8 cellular contexts compared by ENCODE assay signal in the genomic region with DNA sequence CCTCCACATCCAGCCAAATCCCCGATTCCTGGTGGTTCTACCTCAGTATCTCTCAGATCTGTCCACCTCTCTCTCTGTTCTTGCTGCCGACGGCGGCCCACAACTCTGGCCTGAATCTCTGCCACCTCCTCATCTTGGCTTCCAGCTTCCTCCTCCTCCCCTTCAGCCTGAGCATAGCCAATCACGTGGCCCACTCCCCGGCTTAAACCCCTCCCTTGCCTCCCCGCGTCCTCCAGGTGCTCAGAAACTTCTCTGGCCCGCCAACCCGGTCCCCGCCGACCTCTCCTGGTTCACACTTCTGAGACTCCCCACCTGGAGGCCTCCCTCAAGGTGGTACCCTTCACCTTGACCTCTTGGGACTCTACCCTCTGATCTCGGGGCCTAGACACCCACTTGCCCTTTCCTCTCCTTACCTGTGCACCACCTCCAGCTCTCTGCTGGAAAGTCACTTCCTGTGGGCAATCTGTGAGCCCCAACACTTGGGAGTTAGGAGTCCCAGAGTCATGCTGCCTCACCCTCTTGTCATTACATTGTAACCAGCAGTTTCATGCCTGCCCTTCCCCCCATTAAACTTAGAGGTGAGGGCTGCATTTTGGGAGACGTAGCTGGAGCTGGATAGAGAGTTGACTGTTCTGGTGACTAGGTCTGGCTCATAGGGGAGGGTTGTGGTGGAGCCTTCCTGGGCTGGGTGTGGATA. TPM values are rescaled to one million over a fixed set of nuclear protein-coding genes. Genes with fewer than 3 reads are reported as not detected.
DNase-seq lines count a peak whose midpoint lies in the region; ATAC-seq and TF ChIP-seq lines count a peak whose summit lies in the region.

No MANE protein-coding gene starts in this region.

- no peaks in the 10 kb centered on the region for H3K9me3 Mint-ChIP-seq in endothelial cell (ENCODE audit: unreplicated experiment)

- peak overlapping the region; percentile 76 for H3K27ac Mint-ChIP-seq in endothelial cell (ENCODE audit: unreplicated experiment)

- peak overlapping the region; percentile 67 for H3K9ac ChIP-seq in ES-I3 (ENCODE audit: low read depth, low read length)

- no peaks in the 10 kb centered on the region for H3K9me3 ChIP-seq in ES-I3 (ENCODE audit: control insufficient read depth, insufficient read depth, low read length)
- H3K9me3 ChIP-seq in mononuclear cell (ENCODE audit: low read depth, low read length): no peaks in the 10 kb centered on the region

- peaks cover 4% of the 10 kb centered on the region; the same call in 1 of the 2 replicates for H3K4me1 ChIP-seq in ES-I3 (ENCODE audit: insufficient read depth, low read length)
- H3K4me1 ChIP-seq in mononuclear cell (ENCODE audit: insufficient read depth, low read length): peaks cover 58% of the 10 kb centered on the region

- DNase-seq in NCI-H82 (lab: John Stamatoyannopoulos, UW) (peak; percentile 87), endothelial cell (ENCODE audit: low spot score) (peak; percentile 54)
- DNase-seq in activated CD8-positive, alpha-beta memory T cell treated with anti-CD3 and anti-CD28 coated beads for 24 hours: peak; percentile 87
- DNase-seq in stimulated activated CD8-positive, alpha-beta memory T cell treated with anti-CD3 and anti-CD28 coated beads, Interleukin-7, amount 100 ng/mL, for 4 hours (ENCODE audit: low read depth in 2 of 2): peak; percentile 61 to 63

- peaks cover 7% of the 10 kb centered on the region for H3K27me3 Mint-ChIP-seq in endothelial cell (ENCODE audit: unreplicated experiment)

- TF ChIP-seq CTCF in endothelial cell (IDR thresholded peaks at IDR 0.05; ENCODE audit: unreplicated experiment): no peak

- H3K4me1 Mint-ChIP-seq in endothelial cell (ENCODE audit: unreplicated experiment): peaks cover 32% of the 10 kb centered on the region

- no peaks in the 10 kb centered on the region for H3K27me3 ChIP-seq in mononuclear cell (ENCODE audit: insufficient read depth, low read length)

- H3K36me3 Mint-ChIP-seq in endothelial cell (ENCODE audit: low read depth, unreplicated experiment): peaks cover 3% of the 10 kb centered on the region

- peak overlapping the region; percentile 94 for H3K4me3 Mint-ChIP-seq in endothelial cell (ENCODE audit: unreplicated experiment)

- H3K4me3 ChIP-seq in mononuclear cell (ENCODE audit: low read length): peak overlapping the region; percentile 61

- H3K36me3 ChIP-seq in ES-I3 (ENCODE audit: insufficient read depth, low read length): no peaks in the 10 kb centered on the region; the same call in 1 of the 2 replicates

- ATAC-seq in HG02678 (IDR thresholded peaks at IDR 0.05; ENCODE audit: unreplicated experiment) (peak; percentile 32), GM18519 (IDR thresholded peaks at IDR 0.05; ENCODE audit: low FRiP score, unreplicated experiment) (no peak)

RNA-seq across cellular contexts. Expression of a gene that starts 4.5 kb away (rescaled TPM):
- total RNA-seq in endothelial cell (ENCODE audit: unreplicated experiment) (420 TPM), mononuclear cell (386 TPM)

RNA-seq across cellular contexts. Expression of a gene that starts 17.8 kb away (rescaled TPM):
- total RNA-seq in endothelial cell (ENCODE audit: unreplicated experiment): 14.7 TPM
- total RNA-seq in mononuclear cell: 0.73 TPM

RNA-seq across cellular contexts. Expression of a gene that starts 27.8 kb away (rescaled TPM):
- total RNA-seq in endothelial cell (ENCODE audit: unreplicated experiment): 35.4 TPM
- 2.1 TPM for total RNA-seq in mononuclear cell

RNA-seq across cellular contexts. Expression of a gene that starts 39.5 kb away (rescaled TPM):
- 42.1 TPM for total RNA-seq in endothelial cell (ENCODE audit: unreplicated experiment)
- total RNA-seq in mononuclear cell: 19.6 TPM

Comparison
In these comparisons a context has a peak if more than half of its experiments do, and no peak if none do; other contexts are left out.
1. RNA of a gene that starts 27.8 kb away (total RNA-seq): 35.4 TPM in endothelial cell (single experiment); 2.1 TPM in mononuclear cell (single experiment); every median in the first group is over 10 times any median in the second.
2. Peak in every context shown above with its lines, with median percentiles within 50 percentile points of each other: DNase-seq.